In the genomic region with DNA sequence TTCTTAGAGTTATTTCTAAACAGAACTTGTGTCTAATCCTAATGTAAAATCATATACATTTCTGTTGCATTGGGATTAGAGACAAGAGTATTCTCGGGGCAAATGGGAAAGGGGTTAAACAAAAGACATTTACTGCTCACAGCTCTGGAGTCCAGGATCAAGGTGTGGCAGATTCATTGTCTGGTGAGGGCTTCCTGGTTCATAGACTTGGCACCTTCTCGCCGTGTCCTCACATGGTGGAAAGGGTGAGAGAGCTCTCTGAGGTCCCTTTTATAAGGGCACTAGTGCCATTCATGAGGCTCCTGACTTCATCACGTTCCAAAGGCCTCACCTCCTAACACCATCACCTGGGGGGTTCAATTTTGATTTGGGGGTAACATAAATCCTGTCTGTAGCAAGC, we compare ENCODE assay signal across 37 cellular contexts.
"Had no signal": no experiment of that assay in that cellular context is flagged by ENCODE, and none has a peak within 500 bp of the region (broad histone marks: within the 10 kb centered on the region; RNA-seq: fewer than 3 reads in every experiment).

No MANE protein-coding gene starts in this region.

- H3K27ac ChIP-seq: adrenal gland, body of pancreas, brain microvascular endothelial cell, breast epithelium, VCaP had no signal

- H3K9me3 Mint-ChIP-seq: activated B cell treated with CpG ODN at 0.5 μM for 24 hours; activated CD4-positive, alpha-beta memory T cell treated with anti-CD3 and anti-CD28 coated beads for 36 hours; activated CD4-positive, alpha-beta T cell treated with anti-CD3 and anti-CD28 coated beads, Interleukin-2, amount 10 ng/mL, durations not matched to agents 24 days and 14 days; activated CD8-positive, alpha-beta T cell treated with anti-CD3 and anti-CD28 coated beads for 36 hours; activated naive CD4-positive, alpha-beta T cell treated with anti-CD3 and anti-CD28 coated beads for 36 hours; activated naive CD4-positive, alpha-beta T cell treated with anti-CD3 and anti-CD28 coated beads, Interleukin-2, amount 50 U/mL, for 72 hours; activated naive CD8-positive, alpha-beta T cell treated with anti-CD3 and anti-CD28 coated beads for 36 hours; activated T-cell treated with anti-CD3 and anti-CD28 coated beads, Interleukin-2, amount 50 U/mL, for 4 hours; activated T-cell treated with anti-CD3 and anti-CD28 coated beads, Interleukin-2, amount 50 U/mL, for 72 hours; activated T-helper 1 cell treated with anti-CD3 and anti-CD28 coated beads, Interleukin-12 subunit alpha, Interleukin-12 subunit beta, Interleukin-2, Interleukin-4 antibody, amounts not matched to agents 30 ng/mL and 10 ng/mL and 1 ng/mL, durations not matched to agents 14 hours and 24 hours and 36 hours; activated T-helper 17 cell treated with anti-CD3 and anti-CD28 coated beads, Interleukin-2, amount 50 U/mL, for 72 hours; T-helper 1 cell treated with Interleukin-12 subunit alpha and Interleukin-12 subunit beta and Interleukin-4 antibody, amounts not matched to agents 30 μg/mL and 1 μg/mL, for 36 hours; T-helper 2 cell treated with Interferon-gamma antibody and Interleukin-4, amounts not matched to agents 5 μg/mL and 100 μg/mL, for 36 hours had no signal

- H3K4me3 Mint-ChIP-seq: activated B cell treated with CpG ODN at 0.5 μM for 24 hours; activated CD4-positive, alpha-beta memory T cell treated with anti-CD3 and anti-CD28 coated beads for 36 hours; activated CD4-positive, alpha-beta T cell treated with anti-CD3 and anti-CD28 coated beads, Interleukin-2, amount 10 ng/mL, durations not matched to agents 24 days and 14 days; activated CD8-positive, alpha-beta T cell treated with anti-CD3 and anti-CD28 coated beads for 36 hours; activated naive CD4-positive, alpha-beta T cell treated with anti-CD3 and anti-CD28 coated beads for 36 hours; activated naive CD8-positive, alpha-beta T cell treated with anti-CD3 and anti-CD28 coated beads for 36 hours; activated T-cell treated with anti-CD3 and anti-CD28 coated beads, Interleukin-2, amount 50 U/mL, for 4 hours; activated T-cell treated with anti-CD3 and anti-CD28 coated beads, Interleukin-2, amount 50 U/mL, for 72 hours; activated T-helper 1 cell treated with anti-CD3 and anti-CD28 coated beads, Interleukin-12 subunit alpha, Interleukin-12 subunit beta, Interleukin-2, Interleukin-4 antibody, amounts not matched to agents 30 ng/mL and 10 ng/mL and 1 ng/mL, durations not matched to agents 14 hours and 24 hours and 36 hours; activated T-helper 17 cell treated with anti-CD3 and anti-CD28 coated beads, Interleukin-2, amount 50 U/mL, for 72 hours; T-helper 1 cell treated with Interleukin-12 subunit alpha and Interleukin-12 subunit beta and Interleukin-4 antibody, amounts not matched to agents 30 μg/mL and 1 μg/mL, for 36 hours; T-helper 2 cell treated with Interferon-gamma antibody and Interleukin-4, amounts not matched to agents 5 μg/mL and 100 μg/mL, for 36 hours had no signal

- H3K4me3 ChIP-seq: adrenal gland, body of pancreas, breast epithelium had no signal

- FAIRE-seq: astrocyte, TTC549 had no signal

- H3K4me1 ChIP-seq: adrenal gland, body of pancreas, breast epithelium had no signal

- H3K36me3 Mint-ChIP-seq: activated CD4-positive, alpha-beta memory T cell treated with anti-CD3 and anti-CD28 coated beads for 36 hours; activated naive CD4-positive, alpha-beta T cell treated with anti-CD3 and anti-CD28 coated beads, Interleukin-2, amount 50 U/mL, for 72 hours; activated naive CD8-positive, alpha-beta T cell treated with anti-CD3 and anti-CD28 coated beads for 36 hours had no signal

- H3K27ac Mint-ChIP-seq: activated B cell treated with CpG ODN at 0.5 μM for 24 hours; activated CD4-positive, alpha-beta memory T cell treated with anti-CD3 and anti-CD28 coated beads for 36 hours; activated CD4-positive, alpha-beta T cell treated with anti-CD3 and anti-CD28 coated beads, Interleukin-2, amount 10 ng/mL, durations not matched to agents 24 days and 14 days; activated CD8-positive, alpha-beta T cell treated with anti-CD3 and anti-CD28 coated beads for 36 hours; activated naive CD4-positive, alpha-beta T cell treated with anti-CD3 and anti-CD28 coated beads for 36 hours; activated naive CD4-positive, alpha-beta T cell treated with anti-CD3 and anti-CD28 coated beads, Interleukin-2, amount 50 U/mL, for 72 hours; activated naive CD8-positive, alpha-beta T cell treated with anti-CD3 and anti-CD28 coated beads for 36 hours; activated T-cell treated with anti-CD3 and anti-CD28 coated beads, Interleukin-2, amount 50 U/mL, for 72 hours; activated T-helper 1 cell treated with anti-CD3 and anti-CD28 coated beads, Interleukin-12 subunit alpha, Interleukin-12 subunit beta, Interleukin-2, Interleukin-4 antibody, amounts not matched to agents 30 ng/mL and 10 ng/mL and 1 ng/mL, durations not matched to agents 14 hours and 24 hours and 36 hours; activated T-helper 17 cell treated with anti-CD3 and anti-CD28 coated beads, Interleukin-2, amount 50 U/mL, for 72 hours; T-helper 1 cell treated with Interleukin-12 subunit alpha and Interleukin-12 subunit beta and Interleukin-4 antibody, amounts not matched to agents 30 μg/mL and 1 μg/mL, for 36 hours; T-helper 2 cell treated with Interferon-gamma antibody and Interleukin-4, amounts not matched to agents 5 μg/mL and 100 μg/mL, for 36 hours had no signal

- ATAC-seq: activated CD8-positive, alpha-beta T cell treated with anti-CD3 and anti-CD28 coated beads for 36 hours; activated naive CD4-positive, alpha-beta T cell treated with anti-CD3 and anti-CD28 coated beads, Interleukin-2, amount 50 U/mL, for 72 hours; activated T-cell treated with anti-CD3 and anti-CD28 coated beads, Interleukin-2, amount 50 U/mL, for 4 hours; activated T-cell treated with anti-CD3 and anti-CD28 coated beads, Interleukin-2, amount 50 U/mL, for 72 hours; activated T-helper 17 cell treated with anti-CD3 and anti-CD28 coated beads, Interleukin-2, amount 50 U/mL, for 72 hours; body of pancreas had no signal

- H3K27me3 ChIP-seq: adrenal gland, body of pancreas had no signal

- DNase-seq: activated B cell treated with CpG ODN at 0.5 μM for 24 hours; activated CD4-positive, alpha-beta memory T cell treated with anti-CD3 and anti-CD28 coated beads for 36 hours; activated CD4-positive, alpha-beta T cell treated with anti-CD3 and anti-CD28 coated beads for 4 hours; activated CD4-positive, alpha-beta T cell treated with anti-CD3 and anti-CD28 coated beads, Interleukin-2, amount 10 ng/mL, durations not matched to agents 24 days and 14 days; activated CD4-positive, alpha-beta T cell treated with anti-CD3 and anti-CD28 coated beads, Interleukin-2, amount 50 U/mL, for 1 hour; activated CD4-positive, alpha-beta T cell treated with anti-CD3 and anti-CD28 coated beads, Interleukin-2, amount 50 U/mL, for 4 hours; activated CD4-positive, CD25-positive, alpha-beta regulatory T cell treated with anti-CD3 and anti-CD28 coated beads, Interleukin-2, amount 50 U/mL, for 72 hours; activated CD8-positive, alpha-beta memory T cell treated with anti-CD3 and anti-CD28 coated beads, Interleukin-2, amount 50 U/mL, for 4 hours; activated CD8-positive, alpha-beta T cell treated with anti-CD3 and anti-CD28 coated beads for 36 hours; activated effector memory CD4-positive, alpha-beta T cell treated with anti-CD3 and anti-CD28 coated beads, Interleukin-2, amount 50 U/mL, for 16 hours; activated gamma-delta T cell treated with Interleukin-2 at 50 U/mL for 16 hours; activated naive CD4-positive, alpha-beta T cell; activated naive CD4-positive, alpha-beta T cell treated with anti-CD3 and anti-CD28 coated beads for 36 hours; activated naive CD4-positive, alpha-beta T cell treated with anti-CD3 and anti-CD28 coated beads, Interleukin-2, amount 50 U/mL, for 16 hours; activated naive CD8-positive, alpha-beta T cell treated with anti-CD3 and anti-CD28 coated beads for 36 hours; activated T-cell treated with anti-CD3 and anti-CD28 coated beads for 4 hours; activated T-cell treated with anti-CD3 and anti-CD28 coated beads, Interleukin-2, amount 50 U/mL, for 1 hour; activated T-cell treated with anti-CD3 and anti-CD28 coated beads, Interleukin-2, amount 50 U/mL, for 4 hours; activated T-cell treated with anti-CD3 and anti-CD28 coated beads, Interleukin-2, amount 50 U/mL, for 72 hours; adrenal gland; amniotic stem cell; aorta; body of pancreas; brain microvascular endothelial cell; central memory CD4-positive, alpha-beta T cell; T-helper 1 cell; T-helper 2 cell; T-helper 9 cell had no signal

- H3K9me3 ChIP-seq: adrenal gland, body of pancreas, breast epithelium had no signal

- H3K36me3 ChIP-seq: adrenal gland, brain microvascular endothelial cell, breast epithelium had no signal

- H3K4me1 Mint-ChIP-seq: activated B cell treated with CpG ODN at 0.5 μM for 24 hours; activated naive CD8-positive, alpha-beta T cell treated with anti-CD3 and anti-CD28 coated beads for 36 hours; activated T-helper 17 cell treated with anti-CD3 and anti-CD28 coated beads, Interleukin-2, amount 50 U/mL, for 72 hours had no signal
